Comparison of ENCODE assay signal across 1 cellular context in the genomic region with DNA sequence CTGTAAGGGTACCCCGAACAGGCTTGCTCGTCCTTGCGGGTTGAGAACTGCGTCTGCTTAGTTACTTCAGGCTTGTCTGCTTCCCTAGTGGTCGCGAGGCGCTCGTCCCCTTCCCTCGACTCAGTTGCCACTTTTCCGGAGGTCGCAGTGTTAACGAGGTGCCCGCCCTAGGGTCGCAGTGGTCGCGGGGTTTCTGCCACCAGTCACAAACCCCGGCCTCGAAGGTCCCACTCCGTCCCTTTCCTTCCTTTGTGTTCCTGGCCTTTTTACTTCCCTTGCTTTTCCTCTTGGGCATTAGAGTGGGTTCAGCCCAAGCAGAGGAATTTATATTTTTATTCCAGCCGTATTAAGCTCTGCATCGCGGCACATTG.
A peak's percentile ranks its signal among the peaks of the same experiment; 100 is the strongest.
TF ChIP-seq lines count a peak whose summit lies in the region.

No MANE protein-coding gene starts in this region.

TF ChIP-seq in HepG2, 621 proteins besides CTCF, POLR2A, EP300 and RAD21 (continued from another document and continues in another):
- TF ChIP-seq, protein P1, sequence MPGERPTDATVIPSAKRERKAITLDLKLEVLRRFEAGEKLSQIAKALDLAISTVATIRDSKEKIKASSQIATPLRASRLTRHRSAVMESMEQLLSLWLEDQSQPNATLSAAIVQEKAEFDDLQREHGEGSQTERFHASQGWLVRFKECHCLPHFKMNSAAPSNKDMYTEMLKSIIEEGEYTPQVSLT (CRISPR knock-in tag; IDR thresholded peaks at IDR 0.05; ENCODE audit: borderline replicate concordance, low read depth): no peak
- TF ChIP-seq DR1 (CRISPR knock-in tag; IDR thresholded peaks at IDR 0.05) (no peak), MED8 (CRISPR knock-in tag; IDR thresholded peaks at IDR 0.05; ENCODE audit: insufficient replicate concordance) (no peak), ZNF724P (CRISPR knock-in tag; IDR thresholded peaks at IDR 0.05; ENCODE audit: borderline replicate concordance) (no peak), TEAD2 (CRISPR knock-in tag; IDR thresholded peaks at IDR 0.05) (no peak), GATAD2A (CRISPR knock-in tag; IDR thresholded peaks at IDR 0.05) (no peak), ZNF776 (CRISPR knock-in tag; IDR thresholded peaks at IDR 0.05) (no peak), HMGA1 (CRISPR knock-in tag; conservative IDR thresholded peaks at IDR 0.05) (no peak), GABPA (IDR thresholded peaks at IDR 0.05; ENCODE audit: low read depth, low read length) (no peak), GABPA (CRISPR knock-in tag; IDR thresholded peaks at IDR 0.05; ENCODE audit: low read depth) (no peak), FOSL2 (CRISPR knock-in tag; IDR thresholded peaks at IDR 0.05) (no peak), RFX1 (IDR thresholded peaks at IDR 0.05) (no peak), ONECUT2 (CRISPR knock-in tag; IDR thresholded peaks at IDR 0.05) (no peak), JDP2 (CRISPR knock-in tag; IDR thresholded peaks at IDR 0.05; ENCODE audit: borderline replicate concordance) (no peak), SNRNP70 (IDR thresholded peaks at IDR 0.05; ENCODE audit: low read depth, low read length) (no peak), MED1 (CRISPR knock-in tag; IDR thresholded peaks at IDR 0.05) (no peak), JARID2 (CRISPR knock-in tag; IDR thresholded peaks at IDR 0.05; ENCODE audit: insufficient replicate concordance) (no peak), MTA1 (CRISPR knock-in tag; IDR thresholded peaks at IDR 0.05; ENCODE audit: borderline replicate concordance) (peak; percentile 38; the same call in 1 of the 2 replicates), FOXC1 (CRISPR knock-in tag; IDR thresholded peaks at IDR 0.05; ENCODE audit: borderline replicate concordance) (no peak), ZSCAN29 (CRISPR knock-in tag; conservative IDR thresholded peaks at IDR 0.05) (no peak), CHCHD3 (CRISPR knock-in tag; IDR thresholded peaks at IDR 0.05) (no peak; the same call in 1 of the 2 replicates), TCF12 (IDR thresholded peaks at IDR 0.05) (no peak), TCF12 (CRISPR knock-in tag; IDR thresholded peaks at IDR 0.05) (no peak), ZSCAN22 (CRISPR knock-in tag; IDR thresholded peaks at IDR 0.05) (no peak), SP1 (IDR thresholded peaks at IDR 0.05) (no peak), SP1 (CRISPR knock-in tag; IDR thresholded peaks at IDR 0.05) (no peak), ZNF660 (CRISPR knock-in tag; IDR thresholded peaks at IDR 0.05; ENCODE audit: borderline replicate concordance, low read depth) (no peak), ZNF678 (CRISPR knock-in tag; IDR thresholded peaks at IDR 0.05) (no peak), EEA1 (CRISPR knock-in tag; IDR thresholded peaks at IDR 0.05; ENCODE audit: borderline replicate concordance) (peak; percentile 11; the same call in 1 of the 2 replicates), HES4 (CRISPR knock-in tag; IDR thresholded peaks at IDR 0.05; ENCODE audit: borderline replicate concordance) (peak; percentile 46; the same call in 1 of the 2 replicates), ZNF747 (CRISPR knock-in tag; IDR thresholded peaks at IDR 0.05; ENCODE audit: borderline replicate concordance) (peak; percentile 51; the same call in 1 of the 2 replicates), MATR3 (CRISPR knock-in tag; IDR thresholded peaks at IDR 0.05) (no peak), TSC22D2 (CRISPR knock-in tag; IDR thresholded peaks at IDR 0.05; ENCODE audit: borderline replicate concordance) (no peak), DPF2 (CRISPR knock-in tag; IDR thresholded peaks at IDR 0.05; ENCODE audit: borderline replicate concordance, low read depth) (no peak), SMAD1 (CRISPR knock-in tag; IDR thresholded peaks at IDR 0.05; ENCODE audit: borderline replicate concordance, low read depth) (no peak), ELF1 (CRISPR knock-in tag; IDR thresholded peaks at IDR 0.05) (0 out of 2 replicates have a peak, but pooled peaks have one; percentile 8), ZNF563 (CRISPR knock-in tag; IDR thresholded peaks at IDR 0.05) (0 out of 2 replicates have a peak, but pooled peaks have one; percentile 25)
- TF ChIP-seq, protein P2, sequence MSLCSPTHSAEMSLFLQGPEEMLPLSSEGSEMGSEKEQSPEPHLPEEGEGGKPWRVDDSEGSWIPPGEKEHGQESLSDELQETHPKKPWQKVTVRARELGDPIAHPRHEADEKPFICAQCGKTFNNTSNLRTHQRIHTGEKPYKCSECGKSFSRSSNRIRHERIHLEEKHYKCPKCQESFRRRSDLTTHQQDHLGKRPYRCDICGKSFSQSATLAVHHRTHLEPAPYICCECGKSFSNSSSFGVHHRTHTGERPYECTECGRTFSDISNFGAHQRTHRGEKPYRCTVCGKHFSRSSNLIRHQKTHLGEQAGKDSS (CRISPR knock-in tag; IDR thresholded peaks at IDR 0.05; ENCODE audit: borderline replicate concordance, low read depth): 0 out of 2 replicates have a peak, but pooled peaks have one; percentile 13
- TF ChIP-seq, protein P3, sequence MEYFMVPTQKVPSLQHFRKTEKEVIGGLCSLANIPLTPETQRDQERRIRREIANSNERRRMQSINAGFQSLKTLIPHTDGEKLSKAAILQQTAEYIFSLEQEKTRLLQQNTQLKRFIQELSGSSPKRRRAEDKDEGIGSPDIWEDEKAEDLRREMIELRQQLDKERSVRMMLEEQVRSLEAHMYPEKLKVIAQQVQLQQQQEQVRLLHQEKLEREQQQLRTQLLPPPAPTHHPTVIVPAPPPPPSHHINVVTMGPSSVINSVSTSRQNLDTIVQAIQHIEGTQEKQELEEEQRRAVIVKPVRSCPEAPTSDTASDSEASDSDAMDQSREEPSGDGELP (IDR thresholded peaks at IDR 0.05; ENCODE audit: borderline replicate concordance, low read depth): no peak
- TF ChIP-seq, protein P4, sequence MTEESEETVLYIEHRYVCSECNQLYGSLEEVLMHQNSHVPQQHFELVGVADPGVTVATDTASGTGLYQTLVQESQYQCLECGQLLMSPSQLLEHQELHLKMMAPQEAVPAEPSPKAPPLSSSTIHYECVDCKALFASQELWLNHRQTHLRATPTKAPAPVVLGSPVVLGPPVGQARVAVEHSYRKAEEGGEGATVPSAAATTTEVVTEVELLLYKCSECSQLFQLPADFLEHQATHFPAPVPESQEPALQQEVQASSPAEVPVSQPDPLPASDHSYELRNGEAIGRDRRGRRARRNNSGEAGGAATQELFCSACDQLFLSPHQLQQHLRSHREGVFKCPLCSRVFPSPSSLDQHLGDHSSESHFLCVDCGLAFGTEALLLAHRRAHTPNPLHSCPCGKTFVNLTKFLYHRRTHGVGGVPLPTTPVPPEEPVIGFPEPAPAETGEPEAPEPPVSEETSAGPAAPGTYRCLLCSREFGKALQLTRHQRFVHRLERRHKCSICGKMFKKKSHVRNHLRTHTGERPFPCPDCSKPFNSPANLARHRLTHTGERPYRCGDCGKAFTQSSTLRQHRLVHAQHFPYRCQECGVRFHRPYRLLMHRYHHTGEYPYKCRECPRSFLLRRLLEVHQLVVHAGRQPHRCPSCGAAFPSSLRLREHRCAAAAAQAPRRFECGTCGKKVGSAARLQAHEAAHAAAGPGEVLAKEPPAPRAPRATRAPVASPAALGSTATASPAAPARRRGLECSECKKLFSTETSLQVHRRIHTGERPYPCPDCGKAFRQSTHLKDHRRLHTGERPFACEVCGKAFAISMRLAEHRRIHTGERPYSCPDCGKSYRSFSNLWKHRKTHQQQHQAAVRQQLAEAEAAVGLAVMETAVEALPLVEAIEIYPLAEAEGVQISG (CRISPR knock-in tag; IDR thresholded peaks at IDR 0.05): no peak
- TF ChIP-seq, protein P5, sequence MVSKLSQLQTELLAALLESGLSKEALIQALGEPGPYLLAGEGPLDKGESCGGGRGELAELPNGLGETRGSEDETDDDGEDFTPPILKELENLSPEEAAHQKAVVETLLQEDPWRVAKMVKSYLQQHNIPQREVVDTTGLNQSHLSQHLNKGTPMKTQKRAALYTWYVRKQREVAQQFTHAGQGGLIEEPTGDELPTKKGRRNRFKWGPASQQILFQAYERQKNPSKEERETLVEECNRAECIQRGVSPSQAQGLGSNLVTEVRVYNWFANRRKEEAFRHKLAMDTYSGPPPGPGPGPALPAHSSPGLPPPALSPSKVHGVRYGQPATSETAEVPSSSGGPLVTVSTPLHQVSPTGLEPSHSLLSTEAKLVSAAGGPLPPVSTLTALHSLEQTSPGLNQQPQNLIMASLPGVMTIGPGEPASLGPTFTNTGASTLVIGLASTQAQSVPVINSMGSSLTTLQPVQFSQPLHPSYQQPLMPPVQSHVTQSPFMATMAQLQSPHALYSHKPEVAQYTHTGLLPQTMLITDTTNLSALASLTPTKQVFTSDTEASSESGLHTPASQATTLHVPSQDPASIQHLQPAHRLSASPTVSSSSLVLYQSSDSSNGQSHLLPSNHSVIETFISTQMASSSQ (IDR thresholded peaks at IDR 0.05; ENCODE audit: low read depth): no peak
- TF ChIP-seq, protein P5 (CRISPR knock-in tag; IDR thresholded peaks at IDR 0.05; ENCODE audit: borderline replicate concordance): 0 out of 2 replicates have a peak, but pooled peaks have one; percentile 11
- TF ChIP-seq, protein P6, sequence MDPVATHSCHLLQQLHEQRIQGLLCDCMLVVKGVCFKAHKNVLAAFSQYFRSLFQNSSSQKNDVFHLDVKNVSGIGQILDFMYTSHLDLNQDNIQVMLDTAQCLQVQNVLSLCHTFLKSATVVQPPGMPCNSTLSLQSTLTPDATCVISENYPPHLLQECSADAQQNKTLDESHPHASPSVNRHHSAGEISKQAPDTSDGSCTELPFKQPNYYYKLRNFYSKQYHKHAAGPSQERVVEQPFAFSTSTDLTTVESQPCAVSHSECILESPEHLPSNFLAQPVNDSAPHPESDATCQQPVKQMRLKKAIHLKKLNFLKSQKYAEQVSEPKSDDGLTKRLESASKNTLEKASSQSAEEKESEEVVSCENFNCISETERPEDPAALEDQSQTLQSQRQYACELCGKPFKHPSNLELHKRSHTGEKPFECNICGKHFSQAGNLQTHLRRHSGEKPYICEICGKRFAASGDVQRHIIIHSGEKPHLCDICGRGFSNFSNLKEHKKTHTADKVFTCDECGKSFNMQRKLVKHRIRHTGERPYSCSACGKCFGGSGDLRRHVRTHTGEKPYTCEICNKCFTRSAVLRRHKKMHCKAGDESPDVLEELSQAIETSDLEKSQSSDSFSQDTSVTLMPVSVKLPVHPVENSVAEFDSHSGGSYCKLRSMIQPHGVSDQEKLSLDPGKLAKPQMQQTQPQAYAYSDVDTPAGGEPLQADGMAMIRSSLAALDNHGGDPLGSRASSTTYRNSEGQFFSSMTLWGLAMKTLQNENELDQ (CRISPR knock-in tag; IDR thresholded peaks at IDR 0.05; ENCODE audit: borderline replicate concordance): no peak
- TF ChIP-seq, protein P7, sequence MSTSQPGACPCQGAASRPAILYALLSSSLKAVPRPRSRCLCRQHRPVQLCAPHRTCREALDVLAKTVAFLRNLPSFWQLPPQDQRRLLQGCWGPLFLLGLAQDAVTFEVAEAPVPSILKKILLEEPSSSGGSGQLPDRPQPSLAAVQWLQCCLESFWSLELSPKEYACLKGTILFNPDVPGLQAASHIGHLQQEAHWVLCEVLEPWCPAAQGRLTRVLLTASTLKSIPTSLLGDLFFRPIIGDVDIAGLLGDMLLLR (CRISPR knock-in tag; IDR thresholded peaks at IDR 0.05): no peak
- TF ChIP-seq, protein P8, sequence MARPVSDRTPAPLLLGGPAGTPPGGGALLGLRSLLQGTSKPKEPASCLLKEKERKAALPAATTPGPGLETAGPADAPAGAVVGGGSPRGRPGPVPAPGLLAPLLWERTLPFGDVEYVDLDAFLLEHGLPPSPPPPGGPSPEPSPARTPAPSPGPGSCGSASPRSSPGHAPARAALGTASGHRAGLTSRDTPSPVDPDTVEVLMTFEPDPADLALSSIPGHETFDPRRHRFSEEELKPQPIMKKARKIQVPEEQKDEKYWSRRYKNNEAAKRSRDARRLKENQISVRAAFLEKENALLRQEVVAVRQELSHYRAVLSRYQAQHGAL (CRISPR knock-in tag; IDR thresholded peaks at IDR 0.05; ENCODE audit: not compliant biosample characterization): no peak
- TF ChIP-seq, protein P9, sequence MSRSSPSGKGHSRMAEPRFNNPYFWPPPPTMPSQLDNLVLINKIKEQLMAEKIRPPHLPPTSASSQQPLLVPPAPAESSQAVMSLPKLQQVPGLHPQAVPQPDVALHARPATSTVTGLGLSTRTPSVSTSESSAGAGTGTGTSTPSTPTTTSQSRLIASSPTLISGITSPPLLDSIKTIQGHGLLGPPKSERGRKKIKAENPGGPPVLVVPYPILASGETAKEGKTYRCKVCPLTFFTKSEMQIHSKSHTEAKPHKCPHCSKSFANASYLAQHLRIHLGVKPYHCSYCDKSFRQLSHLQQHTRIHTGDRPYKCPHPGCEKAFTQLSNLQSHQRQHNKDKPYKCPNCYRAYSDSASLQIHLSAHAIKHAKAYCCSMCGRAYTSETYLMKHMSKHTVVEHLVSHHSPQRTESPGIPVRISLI (CRISPR knock-in tag; IDR thresholded peaks at IDR 0.05; ENCODE audit: borderline replicate concordance): no peak
- TF ChIP-seq, protein P10, sequence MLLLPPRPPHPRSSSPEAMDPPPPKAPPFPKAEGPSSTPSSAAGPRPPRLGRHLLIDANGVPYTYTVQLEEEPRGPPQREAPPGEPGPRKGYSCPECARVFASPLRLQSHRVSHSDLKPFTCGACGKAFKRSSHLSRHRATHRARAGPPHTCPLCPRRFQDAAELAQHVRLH (CRISPR knock-in tag; IDR thresholded peaks at IDR 0.05; ENCODE audit: borderline replicate concordance, low read depth): no peak
- TF ChIP-seq, protein P11, sequence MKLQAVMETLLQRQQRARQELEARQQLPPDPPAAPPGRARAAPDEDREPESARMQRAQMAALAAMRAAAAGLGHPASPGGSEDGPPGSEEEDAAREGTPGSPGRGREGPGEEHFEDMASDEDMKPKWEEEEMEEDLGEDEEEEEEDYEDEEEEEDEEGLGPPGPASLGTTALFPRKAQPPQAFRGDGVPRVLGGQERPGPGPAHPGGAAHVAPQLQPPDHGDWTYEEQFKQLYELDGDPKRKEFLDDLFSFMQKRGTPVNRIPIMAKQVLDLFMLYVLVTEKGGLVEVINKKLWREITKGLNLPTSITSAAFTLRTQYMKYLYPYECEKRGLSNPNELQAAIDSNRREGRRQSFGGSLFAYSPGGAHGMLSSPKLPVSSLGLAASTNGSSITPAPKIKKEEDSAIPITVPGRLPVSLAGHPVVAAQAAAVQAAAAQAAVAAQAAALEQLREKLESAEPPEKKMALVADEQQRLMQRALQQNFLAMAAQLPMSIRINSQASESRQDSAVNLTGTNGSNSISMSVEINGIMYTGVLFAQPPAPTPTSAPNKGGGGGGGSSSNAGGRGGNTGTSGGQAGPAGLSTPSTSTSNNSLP (IDR thresholded peaks at IDR 0.05; ENCODE audit: low read depth, low read length): no peak
